32 cellular contexts compared by ENCODE assay signal in the genomic region with DNA sequence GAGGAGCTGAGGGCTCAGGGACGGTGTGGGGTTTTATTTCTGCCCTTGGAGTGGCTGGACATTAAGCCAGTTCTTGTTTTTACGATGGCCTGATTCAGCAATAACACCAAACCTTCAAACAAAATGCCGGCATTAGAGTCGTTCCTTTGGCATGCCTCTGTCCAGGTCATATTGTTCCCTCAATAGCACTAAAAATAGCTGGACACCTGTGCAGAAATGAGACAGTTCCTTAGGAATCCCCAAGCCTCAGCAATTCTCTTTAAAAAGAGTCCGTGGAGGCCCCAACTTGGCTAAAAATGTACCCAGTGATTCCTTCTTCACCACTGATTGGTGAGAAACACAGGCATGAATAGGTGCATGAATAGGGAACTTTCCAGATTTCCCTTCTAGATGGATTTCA.
DNase-seq lines count a peak whose midpoint lies in the region; ATAC-seq, FAIRE-seq and TF ChIP-seq lines count a peak whose summit lies in the region.
"Had no signal": no experiment of that assay in that cellular context is flagged by ENCODE, and none has a peak within 500 bp of the region (broad histone marks: within the 10 kb centered on the region; RNA-seq: fewer than 3 reads in every experiment).

No MANE protein-coding gene starts in this region.

- no peak overlapping the region for H3K23ac ChIP-seq in H1 (ENCODE audit: insufficient read length)

- no peak for TF ChIP-seq EP300 in HepG2 (IDR thresholded peaks at IDR 0.05; ENCODE audit: low read depth in 2 of 2, low read length in 2 of 2)
- no peak for TF ChIP-seq EP300 in HepG2 (CRISPR knock-in tag; IDR thresholded peaks at IDR 0.05; ENCODE audit: borderline replicate concordance)
- TF ChIP-seq EP300 in H1 (IDR thresholded peaks at IDR 0.05; ENCODE audit: borderline replicate concordance in 1 of 2, low read depth in 2 of 2, low read length in 2 of 2) = no peak

- no peaks in the 10 kb centered on the region for H3K36me3 Mint-ChIP-seq in neural crest cell (ENCODE audit: low read depth)
- H3K36me3 Mint-ChIP-seq in activated CD8-positive, alpha-beta T cell treated with anti-CD3 and anti-CD28 coated beads, Interleukin-2, amount 10 ng/mL, durations not matched to agents 7 days and 5 days (ENCODE audit: low read depth) = no peaks in the 10 kb centered on the region
- H3K36me3 Mint-ChIP-seq: activated naive CD8-positive, alpha-beta T cell; CD14-positive monocyte; naive B cell had no signal

- CTCF ChIA-PET in HepG2 (lab: Yijun Ruan, JAX; ENCODE audit: low intra/inter-chr PET ratio, low total read pairs) = no interaction called here
- CTCF ChIA-PET in H1 (lab: Charles Lee; ENCODE audit: partially characterized antibody) = interaction anchor here (0.7 to 2.0 kb wide), 4 partner anchors 39 to 174 kb away, joined by 3 to 7 read pairs (median 4); no protein-coding TSS in a partner anchor
- CTCF ChIA-PET in activated CD8-positive, alpha-beta T cell treated with anti-CD3 and anti-CD28 coated beads, Interleukin-2, amount 10 ng/mL, durations not matched to agents 7 days and 5 days (lab: Charles Lee) = no interaction called here

- H3K4me1 ChIP-seq in liver (ENCODE audit: control insufficient read depth in 4 of 4, insufficient read depth in 4 of 4, low read length in 3 of 4) = peaks cover 0 to 9% (median 3%) of the 10 kb centered on the region in 4 donors
- peaks cover 39% of the 10 kb centered on the region for H3K4me1 ChIP-seq in HepG2 (ENCODE audit: insufficient read depth, low read length)
- peaks cover 1 to 14% (median 11%) of the 10 kb centered on the region in 4 experiments; a peak in 5 of 7 replicates for H3K4me1 ChIP-seq in H1 (replicated peaks in 1 of 4; ENCODE audit: control insufficient read depth in 3 of 4, insufficient read depth in 4 of 4, low read length in 3 of 4)
- H3K4me1 ChIP-seq in small intestine (ENCODE audit: control insufficient read depth in 2 of 2, insufficient read depth in 1 of 2, low read depth in 1 of 2, low read length in 1 of 2) = no peaks in the 10 kb centered on the region
- H3K4me1 ChIP-seq: left ventricle myocardium inferior, suprapubic skin, upper lobe of left lung had no signal

- peaks cover 0 to 17% (median 3%) of the 10 kb centered on the region in 4 donors for H3K36me3 ChIP-seq in liver (ENCODE audit: control insufficient read depth in 4 of 4, insufficient read depth in 3 of 4, low read depth in 1 of 4, low read length in 3 of 4)
- H3K36me3 ChIP-seq in HepG2 (replicated peaks in 1 of 2; ENCODE audit: control insufficient read depth in 1 of 2, insufficient read depth in 2 of 2, low read length in 2 of 2) = no peaks in the 10 kb centered on the region
- H3K36me3 ChIP-seq in H1 (ENCODE audit: control insufficient read depth in 2 of 4, insufficient read depth in 4 of 4, low read length in 3 of 4) = no peaks in the 10 kb centered on the region
- H3K36me3 ChIP-seq in small intestine (ENCODE audit: control insufficient read depth in 2 of 2, insufficient read depth in 2 of 2, low read length in 2 of 2) = no peaks in the 10 kb centered on the region
- H3K36me3 ChIP-seq: cardiac muscle cell, left ventricle myocardium inferior, MG63, suprapubic skin, upper lobe of left lung had no signal

- BruUV-seq in HepG2 (replicated peaks; lab: Mats Ljungman, UMichigan) = no TSS peak

- peak overlapping the region; percentile 73 for H3K27ac Mint-ChIP-seq in neural crest cell (ENCODE audit: unreplicated experiment)
- no peak overlapping the region for H3K27ac Mint-ChIP-seq in activated CD8-positive, alpha-beta T cell treated with anti-CD3 and anti-CD28 coated beads, Interleukin-2, amount 10 ng/mL, durations not matched to agents 7 days and 5 days
- H3K27ac Mint-ChIP-seq: activated naive CD8-positive, alpha-beta T cell; CD14-positive monocyte; dendritic cell treated with granulocyte-macrophage colony-stimulating factor and Interleukin-4, amounts not matched to agents 40 ng/mL and 50 ng/mL, for 4 days; endodermal cell; HFFc6; naive B cell had no signal

- H4K91ac ChIP-seq in H1 (replicated peaks; ENCODE audit: insufficient read length, low read length) = no peak overlapping the region

- H3K4me3 ChIP-seq in liver (ENCODE audit: low read depth in 1 of 3, low read length in 3 of 3) (peak overlapping the region; percentile 74 to 89 (median 84)), HepG2 (replicated peaks in 1 of 3; ENCODE audit: insufficient read depth in 1 of 3, low read depth in 2 of 3, low read length in 3 of 3) (no peak overlapping the region), H1 (ENCODE audit: extremely low read depth in 1 of 4, insufficient read depth in 2 of 4, low read depth in 3 of 4, low read length in 4 of 4) (no peak overlapping the region), small intestine (ENCODE audit: low read depth in 1 of 2, low read length in 2 of 2) (no peak overlapping the region)
- H3K4me3 ChIP-seq: cardiac muscle cell, left ventricle myocardium inferior, MG63, PC-9, skin epidermis, suprapubic skin, upper lobe of left lung had no signal

- ATAC-seq in HepG2 (no peak), HG02870 (IDR thresholded peaks at IDR 0.05; ENCODE audit: unreplicated experiment) (no peak)
- no peak for ATAC-seq in activated CD8-positive, alpha-beta T cell treated with anti-CD3 and anti-CD28 coated beads, Interleukin-2, amount 10 ng/mL, durations not matched to agents 7 days and 5 days
- ATAC-seq: Right ventricle myocardium inferior had no signal

- H4K8ac ChIP-seq in H1 (ENCODE audit: extremely low read depth, insufficient read depth, low read length) = no peak overlapping the region

- H2BK5ac ChIP-seq in H1 (ENCODE audit: low read depth, low read length) = no peak overlapping the region

- TF ChIP-seq CTCF in liver (IDR thresholded peaks at IDR 0.05; ENCODE audit: low read depth, low read length, missing input control) (no peak), HepG2 (CRISPR knock-in tag; IDR thresholded peaks at IDR 0.05) (no peak), H1 (IDR thresholded peaks at IDR 0.05; ENCODE audit: control extremely low read depth in 1 of 3, insufficient read depth in 1 of 3, low read depth in 1 of 3, low read length in 3 of 3) (no peak), neural crest cell (conservative IDR thresholded peaks at IDR 0.05) (no peak)

- H2AK5ac ChIP-seq in H1 (ENCODE audit: low read depth, low read length) = no peak overlapping the region

- no peak overlapping the region for H3K14ac ChIP-seq in H1 (ENCODE audit: insufficient read length)

- DNase-seq in HepG2 (ENCODE audit: low spot score) (no peak), H1 (ENCODE audit: low read depth in 1 of 2, low spot score in 2 of 2) (no peak), neural crest cell (ENCODE audit: low read depth, low spot score) (no peak), small intestine (no peak), superior temporal gyrus (ENCODE audit: extremely low spot score) (no peak)
- no peak for DNase-seq in activated CD8-positive, alpha-beta T cell treated with anti-CD3 and anti-CD28 coated beads, Interleukin-2, amount 10 ng/mL, durations not matched to agents 7 days and 5 days
- DNase-seq: activated effector memory CD4-positive, alpha-beta T cell treated with Interleukin-2 at 50 U/mL for 16 hours; Calu3; GF-D8; HFFc6; islet precursor cell; KBM-7; left ventricle myocardium inferior; MG63; naive B cell; NCI-H1417 treated with DMSO at 0.1 percent for 48 hours; NCI-H2081; NCI-H526 treated with DMSO at 0.1 percent for 48 hours; PC-9; stimulated activated naive CD4-positive, alpha-beta T cell had no signal

- H3K9ac ChIP-seq in liver (ENCODE audit: low read depth in 1 of 2, low read length in 2 of 2) = peak overlapping the region; percentile 95 to 99
- no peak overlapping the region for H3K9ac ChIP-seq in HepG2 (ENCODE audit: insufficient read depth, low read depth, low read length)
- no peak overlapping the region for H3K9ac ChIP-seq in H1 (replicated peaks in 1 of 4; ENCODE audit: extremely low read depth in 1 of 4, low read depth in 3 of 4, low read length in 3 of 4)

- H4K5ac ChIP-seq in H1 (ENCODE audit: insufficient read length, low read depth, low read length) = no peak overlapping the region

- H3K18ac ChIP-seq in H1 (ENCODE audit: extremely low read depth, low read length) = no peak overlapping the region; the same call in 1 of the 2 replicates

- peak overlapping the region; percentile 90 to 91 for H3K27ac ChIP-seq in liver (ENCODE audit: low read depth in 1 of 2, low read length in 2 of 2)
- H3K27ac ChIP-seq in HepG2 (ENCODE audit: extremely low read length, insufficient read depth, low read length) = no peak overlapping the region
- H3K27ac ChIP-seq in H1 (ENCODE audit: low read depth, low read length) = no peak overlapping the region
- H3K27ac ChIP-seq in small intestine (ENCODE audit: low read depth in 1 of 2, low read length in 1 of 2) = no peak overlapping the region
- H3K27ac ChIP-seq: cardiac muscle cell, left ventricle myocardium inferior, PC-9, skin epidermis, suprapubic skin, upper lobe of left lung had no signal

- WGBS in liver = 37% methylated on average over 5 of the region's 5 CpGs
- WGBS in HepG2 (ENCODE audit: low lambda C conversion rate) = 95% methylated on average over 5 of the region's 5 CpGs
- WGBS in H1 (ENCODE audit: extremely low coverage in 1 of 2, insufficient coverage in 1 of 2, insufficient read length in 1 of 2, insufficient replicate concordance in 2 of 2, low coverage in 1 of 2, low lambda C conversion rate in 2 of 2, missing lambda C conversion rate in 1 of 2), 2 experiments = 87% methylated on average over 5 of the region's 5 CpGs; no CpG with 5 or more reads in 1 of the 2 experiments
- 78 to 88% (median 87%) methylated on average over 5 of the region's 5 CpGs for WGBS in small intestine, 3 donors

- H4K20me1 ChIP-seq in HepG2 (ENCODE audit: insufficient read depth, low read length) (no peaks in the 10 kb centered on the region), H1 (replicated peaks in 1 of 2; ENCODE audit: control insufficient read depth in 1 of 2, insufficient read depth in 2 of 2, low read length in 2 of 2) (no peaks in the 10 kb centered on the region)

- no peak overlapping the region for H2BK12ac ChIP-seq in H1 (ENCODE audit: low read depth, low read length)

- H3K23me2 ChIP-seq in H1 (ENCODE audit: low read depth, low read length) = no peaks in the 10 kb centered on the region

- no peaks in the 10 kb centered on the region for H3K79me2 ChIP-seq in HepG2 (ENCODE audit: insufficient read depth, low read length)
- no peaks in the 10 kb centered on the region for H3K79me2 ChIP-seq in H1 (ENCODE audit: control insufficient read depth in 1 of 2, insufficient read depth in 2 of 2, low read length in 2 of 2)

- H3K4me1 Mint-ChIP-seq in neural crest cell = peaks cover 41% of the 10 kb centered on the region
- H3K4me1 Mint-ChIP-seq in activated CD8-positive, alpha-beta T cell treated with anti-CD3 and anti-CD28 coated beads, Interleukin-2, amount 10 ng/mL, durations not matched to agents 7 days and 5 days (ENCODE audit: low read depth) = no peaks in the 10 kb centered on the region
- H3K4me1 Mint-ChIP-seq: CD14-positive monocyte, naive B cell had no signal

- H3K4me3 Mint-ChIP-seq in neural crest cell = no peak overlapping the region
- no peak overlapping the region for H3K4me3 Mint-ChIP-seq in activated CD8-positive, alpha-beta T cell treated with anti-CD3 and anti-CD28 coated beads, Interleukin-2, amount 10 ng/mL, durations not matched to agents 7 days and 5 days
- H3K4me3 Mint-ChIP-seq: activated naive CD8-positive, alpha-beta T cell; CD14-positive monocyte; dendritic cell treated with granulocyte-macrophage colony-stimulating factor and Interleukin-4, amounts not matched to agents 40 ng/mL and 50 ng/mL, for 4 days; endodermal cell; HFFc6; naive B cell had no signal

- peak overlapping the region; percentile 13 for H2BK120ac ChIP-seq in H1 (replicated peaks; ENCODE audit: low read depth, low read length)

- no peaks in the 10 kb centered on the region for H3K27me3 Mint-ChIP-seq in neural crest cell (ENCODE audit: low read depth)
- peaks cover 2% of the 10 kb centered on the region for H3K27me3 Mint-ChIP-seq in activated CD8-positive, alpha-beta T cell treated with anti-CD3 and anti-CD28 coated beads, Interleukin-2, amount 10 ng/mL, durations not matched to agents 7 days and 5 days (ENCODE audit: low read depth)
- H3K27me3 Mint-ChIP-seq: dendritic cell treated with granulocyte-macrophage colony-stimulating factor and Interleukin-4, amounts not matched to agents 40 ng/mL and 50 ng/mL, for 4 days had no signal

- H3K27me3 ChIP-seq in liver (ENCODE audit: control insufficient read depth in 4 of 4, insufficient read depth in 4 of 4, low read length in 3 of 4) = no peaks in the 10 kb centered on the region
- no peaks in the 10 kb centered on the region for H3K27me3 ChIP-seq in HepG2 (ENCODE audit: control insufficient read depth in 1 of 2, insufficient read depth in 2 of 2, low read length in 2 of 2)
- no peaks in the 10 kb centered on the region for H3K27me3 ChIP-seq in H1 (replicated peaks in 1 of 4; ENCODE audit: control insufficient read depth in 3 of 4, extremely low read depth in 1 of 4, insufficient read depth in 3 of 4, low read length in 3 of 4)
- H3K27me3 ChIP-seq in small intestine (ENCODE audit: control insufficient read depth in 2 of 2, insufficient read depth in 2 of 2, low read length in 2 of 2) = no peaks in the 10 kb centered on the region
- H3K27me3 ChIP-seq: cardiac muscle cell, MG63, suprapubic skin, upper lobe of left lung had no signal

- no peak overlapping the region for H2BK15ac ChIP-seq in H1 (ENCODE audit: low read length)

- FAIRE-seq in HepG2 (lab: Jason Lieb, UNC) (no peak), H1 (lab: Jason Lieb, UNC) (no peak), small intestine (lab: Jason Lieb, UNC) (no peak)
- FAIRE-seq: HTR-8/SVneo had no signal

- no peak overlapping the region for H2BK20ac ChIP-seq in H1 (ENCODE audit: low read length)

- H3K79me1 ChIP-seq in H1 (ENCODE audit: low read depth, low read length) = no peaks in the 10 kb centered on the region

- TF ChIP-seq RAD21 in liver (IDR thresholded peaks at IDR 0.05) = no peak
- no peak for TF ChIP-seq RAD21 in HepG2 (CRISPR knock-in tag; IDR thresholded peaks at IDR 0.05)
- no peak for TF ChIP-seq RAD21 in H1 (IDR thresholded peaks at IDR 0.05 in 1 of 2, conservative IDR thresholded peaks at IDR 0.05 in 1 of 2; ENCODE audit: low read depth in 2 of 2, low read length in 2 of 2)

- no peak overlapping the region for H3K4ac ChIP-seq in H1 (replicated peaks; ENCODE audit: insufficient read length, low read depth, low read length)

- intact Hi-C loops in HepG2 (cut with micrococcal nuclease; ENCODE audit: unreplicated experiment) = no loop called here

- in situ Hi-C loops in HepG2 (cut with HindIII; ENCODE audit: extremely low pct_ligation_motif_present, low pct_unique_long_range_greater_than_20kb) = no loop called here

- H3K9me3 Mint-ChIP-seq in neural crest cell = no peaks in the 10 kb centered on the region
- H3K9me3 Mint-ChIP-seq in activated CD8-positive, alpha-beta T cell treated with anti-CD3 and anti-CD28 coated beads, Interleukin-2, amount 10 ng/mL, durations not matched to agents 7 days and 5 days (ENCODE audit: insufficient read depth) = no peaks in the 10 kb centered on the region
- H3K9me3 Mint-ChIP-seq: CD14-positive monocyte; dendritic cell treated with granulocyte-macrophage colony-stimulating factor and Interleukin-4, amounts not matched to agents 40 ng/mL and 50 ng/mL, for 4 days; endodermal cell; HFFc6; naive B cell had no signal

- H3K56ac ChIP-seq in H1 (replicated peaks; ENCODE audit: insufficient read length, low read depth, low read length) = no peak overlapping the region

- no peak for TF ChIP-seq POLR2A in HepG2 (IDR thresholded peaks at IDR 0.05; ENCODE audit: insufficient read depth in 1 of 2, low read depth in 2 of 2, low read length in 2 of 2)
- no peak for TF ChIP-seq POLR2A in H1 (IDR thresholded peaks at IDR 0.05; ENCODE audit: control extremely low read depth in 1 of 2, low read depth in 2 of 2, low read length in 2 of 2)

- H2AFZ ChIP-seq in HepG2 (ENCODE audit: low read length) (no peak overlapping the region), H1 (ENCODE audit: low read length) (no peak overlapping the region)
- H2AFZ ChIP-seq: PC-9 had no signal

- H3K4me2 ChIP-seq in HepG2 (ENCODE audit: low read depth, low read length) (no peak overlapping the region), H1 (ENCODE audit: insufficient read depth in 1 of 2, low read depth in 2 of 2, low read length in 2 of 2) (0 out of 4 replicates have a peak overlapping the region, but pooled peaks of 1 of the 2 experiments have one; percentile 10)
- H3K4me2 ChIP-seq: PC-9 had no signal

- POLR2A ChIA-PET in HepG2 (lab: Yijun Ruan, JAX) (no interaction called here), H1 (lab: Charles Lee; ENCODE audit: partially characterized antibody) (interaction anchor here (1.8 kb wide), 1 partner anchor 39 kb away, joined by 6 read pairs; no protein-coding TSS in a partner anchor)
- POLR2A ChIA-PET in activated CD8-positive, alpha-beta T cell treated with anti-CD3 and anti-CD28 coated beads, Interleukin-2, amount 10 ng/mL, durations not matched to agents 7 days and 5 days (lab: Charles Lee) = no interaction called here

- H3K9me3 ChIP-seq in liver (ENCODE audit: control insufficient read depth in 4 of 4, low read length in 3 of 4) = no peaks in the 10 kb centered on the region
- H3K9me3 ChIP-seq in HepG2 (ENCODE audit: low read length) = no peaks in the 10 kb centered on the region
- H3K9me3 ChIP-seq in H1 (ENCODE audit: insufficient read depth in 2 of 2, low read depth in 1 of 2, low read length in 1 of 2) = no peaks in the 10 kb centered on the region
- no peaks in the 10 kb centered on the region for H3K9me3 ChIP-seq in small intestine (ENCODE audit: control insufficient read depth, low read depth)
- H3K9me3 ChIP-seq: left ventricle myocardium inferior, MG63, suprapubic skin, upper lobe of left lung had no signal

Comparison
In these comparisons a context has a peak if more than half of its experiments do, and no peak if none do; other contexts are left out.
1. H3K27ac ChIP-seq: peak in liver (2 of 2); none in HepG2 (single experiment), H1 (single experiment) and small intestine (0 of 2).
2. H3K4me3 ChIP-seq: peak in liver (3 of 3); none in HepG2 (0 of 3), H1 (0 of 4) and small intestine (0 of 2).
3. H3K9ac ChIP-seq: peak in liver (2 of 2); none in HepG2 (single experiment) and H1 (0 of 4).